ENCODE assay signal across 24 cellular contexts in the genomic region with DNA sequence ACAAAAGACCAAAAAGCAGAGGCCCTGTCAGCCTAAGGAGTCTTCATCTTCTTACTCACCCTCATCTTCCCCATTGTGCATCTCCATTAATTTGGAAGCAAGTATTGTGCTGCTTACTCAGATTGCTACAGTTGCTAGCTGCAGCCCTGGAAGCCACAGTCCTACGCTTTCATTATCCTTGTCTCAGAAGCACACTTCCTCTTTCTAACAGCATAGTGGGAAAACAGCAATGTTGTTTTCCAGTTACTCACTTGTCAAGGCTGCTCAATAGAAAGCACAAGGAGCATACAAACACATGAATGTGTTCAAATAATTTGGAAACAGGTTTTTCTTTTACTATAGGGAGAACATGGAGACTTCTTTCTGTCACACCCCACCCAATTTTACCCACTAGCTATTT.
DNase-seq lines count a peak whose midpoint lies in the region; ATAC-seq, FAIRE-seq and TF ChIP-seq lines count a peak whose summit lies in the region.
"Had no signal": no experiment of that assay in that cellular context is flagged by ENCODE, and none has a peak within 500 bp of the region (broad histone marks: within the 10 kb centered on the region; RNA-seq: fewer than 3 reads in every experiment).

No MANE protein-coding gene starts in this region.

- no peak overlapping the region for H2AFZ ChIP-seq in K562 (ENCODE audit: low read depth, low read length)

- ATAC-seq in K562 = no peak
- ATAC-seq: A549, PC-3 had no signal

- no TSS peak for BruUV-seq in K562 (replicated peaks; lab: Mats Ljungman, UMichigan)

- H3K4me3 ChIP-seq in K562 = no peak overlapping the region
- no peak overlapping the region for H3K4me3 ChIP-seq in transverse colon
- H3K4me3 ChIP-seq: A549 had no signal

- H3K36me3 ChIP-seq in K562 (ENCODE audit: control insufficient read depth, insufficient read depth, low read length) = no peaks in the 10 kb centered on the region
- no peaks in the 10 kb centered on the region for H3K36me3 ChIP-seq in transverse colon
- H3K36me3 ChIP-seq: BE2C had no signal

- no peaks in the 10 kb centered on the region for H3K79me2 ChIP-seq in K562 (ENCODE audit: control insufficient read depth, insufficient read depth, low read length)

- H3K9me3 ChIP-seq in K562 (replicated peaks; ENCODE audit: control insufficient read depth, insufficient read depth, low read depth, low read length) = no peaks in the 10 kb centered on the region; the same call in 1 of the 2 replicates
- H3K9me3 ChIP-seq in transverse colon = no peaks in the 10 kb centered on the region
- H3K9me3 ChIP-seq: A549, BE2C had no signal

- CTCF ChIA-PET in K562 (lab: Yijun Ruan, JAX; ENCODE audit: low intra/inter-chr PET ratio) = no interaction called here
- CTCF ChIA-PET in RWPE1 (lab: Yijun Ruan, JAX) = no interaction called here

- POLR2A ChIA-PET in K562 (lab: Yijun Ruan, JAX) (no interaction called here), RWPE1 (lab: Yijun Ruan, JAX; ENCODE audit: low non-redundant PET) (no interaction called here)

- WGBS in K562 (ENCODE audit: insufficient coverage, low coverage, missing lambda C conversion rate) = 6% methylated on average over 1 of the region's 1 CpG
- WGBS in transverse colon (ENCODE audit: low coverage in 1 of 2), 2 donors = 67 to 81% methylated on average over 1 of the region's 1 CpG

- TF ChIP-seq RAD21 in K562 (CRISPR knock-in tag; conservative IDR thresholded peaks at IDR 0.05 in 1 of 2, IDR thresholded peaks at IDR 0.05 in 1 of 2) = no peak

- DNase-seq in GM12891 (ENCODE audit: insufficient read length, low spot score) (no peak), MV-4-11 (lab: John Stamatoyannopoulos, UW) (peak; percentile 87), K562 (ENCODE audit: extremely low read depth in 1 of 4, low spot score in 3 of 4) (no peak), transverse colon (no peak), cerebellar nuclear complex (lab: John Stamatoyannopoulos, UW) (no peak), superior temporal gyrus (ENCODE audit: extremely low spot score) (no peak), RWPE1 (ENCODE audit: low spot score) (no peak)
- DNase-seq: BE2C; CD4-positive, alpha-beta T cell; COR-L47; DMS79 treated with DMSO at 0.1 percent for 48 hours; IMR-90; Karpas-422; NCI-H1105 treated with DMSO at 0.1 percent for 48 hours; NCI-H2081; NCI-H2171; NCI-H345; NCI-H524; NCI-H774; NK-92 treated with Interleukin-12 subunit alpha and Interleukin-12 subunit beta, amount 100 ng/mL, for 24 hours; SHP77 had no signal

- no peaks in the 10 kb centered on the region for H4K20me1 ChIP-seq in K562 (replicated peaks; ENCODE audit: control insufficient read depth, insufficient read depth, low read length)

- TF ChIP-seq EP300 in K562 (IDR thresholded peaks at IDR 0.05; ENCODE audit: low read length) = no peak
- TF ChIP-seq EP300 in transverse colon (IDR thresholded peaks at IDR 0.05; ENCODE audit: low read depth) = no peak

- no peak overlapping the region for H3K27ac ChIP-seq in K562 (ENCODE audit: extremely low read depth, low read depth, low read length)
- H3K27ac ChIP-seq in transverse colon = peak overlapping the region in 3 of 4 donors; percentile 38 to 68 (median 48)
- H3K27ac ChIP-seq in RWPE1 = no peak overlapping the region
- H3K27ac ChIP-seq: A549 had no signal

- H3K4me1 ChIP-seq in K562 (replicated peaks in 1 of 2; ENCODE audit: control insufficient read depth in 2 of 2, insufficient read depth in 2 of 2, low read length in 2 of 2) (no peaks in the 10 kb centered on the region; a peak in 1 of 5 replicates), transverse colon (peaks cover 0 to 16% (median 8%) of the 10 kb centered on the region in 4 donors)
- H3K4me1 ChIP-seq: A549, BE2C had no signal

- in situ Hi-C loops in K562 (cut with MboI) = no loop called here
- in situ Hi-C loops in transverse colon (cut with MboI; ENCODE audit: low pct_ligation_motif_present in 1 of 4, low pct_unique_long_range_greater_than_20kb in 1 of 4, low sequenced_read_pairs in 3 of 4) = no loop called here

- FAIRE-seq in GM12891 (lab: Jason Lieb, UNC) = no peak
- FAIRE-seq in K562 (lab: Jason Lieb, UNC) = no peak
- FAIRE-seq: A549, GM18507 had no signal

- no peak overlapping the region for H3K9ac ChIP-seq in K562 (ENCODE audit: insufficient read depth in 1 of 2, low read depth in 2 of 2, low read length in 2 of 2)

- H3K27me3 ChIP-seq in K562 (ENCODE audit: control insufficient read depth in 2 of 2, insufficient read depth in 2 of 2, low read length in 2 of 2) (no peaks in the 10 kb centered on the region), transverse colon (no peaks in the 10 kb centered on the region)
- H3K27me3 ChIP-seq: BE2C had no signal

- no peak overlapping the region for H3K4me2 ChIP-seq in K562 (ENCODE audit: insufficient read depth, low read length)
- H3K4me2 ChIP-seq: A549 had no signal

- intact Hi-C loops in K562 (cut with micrococcal nuclease) (no loop called here), transverse colon (cut with DNase I; ENCODE audit: low total_unique reads) (no loop called here)

- TF ChIP-seq POLR2A in GM12891 (IDR thresholded peaks at IDR 0.05; ENCODE audit: low read depth, low read length) (no peak), K562 (conservative IDR thresholded peaks at IDR 0.05) (no peak), transverse colon (IDR thresholded peaks at IDR 0.05) (no peak)

- TF ChIP-seq CTCF in K562 (IDR thresholded peaks at IDR 0.05 in 2 of 3, conservative IDR thresholded peaks at IDR 0.05 in 1 of 3; ENCODE audit: insufficient read depth in 2 of 3, low read depth in 1 of 3, low read length in 3 of 3) (no peak), transverse colon (IDR thresholded peaks at IDR 0.05) (no peak), RWPE1 (conservative IDR thresholded peaks at IDR 0.05; ENCODE audit: low read depth) (no peak)

- no peaks in the 10 kb centered on the region for H3K9me1 ChIP-seq in K562 (ENCODE audit: control insufficient read depth, insufficient read depth, low read length)

TF ChIP-seq in GM12891, 5 proteins besides CTCF, POLR2A, EP300 and RAD21:
- TF ChIP-seq POLR2AphosphoS5 (IDR thresholded peaks at IDR 0.05; ENCODE audit: low read depth, low read length) (no peak), TAF1 (IDR thresholded peaks at IDR 0.05; ENCODE audit: low read depth, low read length) (no peak), PAX5 (IDR thresholded peaks at IDR 0.05; ENCODE audit: insufficient read depth, low read length, severe bottlenecking) (no peak), SPI1 (IDR thresholded peaks at IDR 0.05; ENCODE audit: low read depth, low read length) (peak; percentile 33; the same call in 1 of the 2 replicates), POU2F2 (IDR thresholded peaks at IDR 0.05; ENCODE audit: low read depth, low read length) (no peak)
TF ChIP-seq in GM12891: peak in this region for 1.

TF ChIP-seq in K562, 482 proteins besides CTCF, POLR2A, EP300 and RAD21:
- TF ChIP-seq SPI1 (IDR thresholded peaks at IDR 0.05; ENCODE audit: borderline replicate concordance, low read depth, low read length) (peak; percentile 75; the same call in 1 of the 2 replicates), CBFB (CRISPR knock-in tag; IDR thresholded peaks at IDR 0.05) (no peak)

Comparison
In these comparisons a context has a peak if more than half of its experiments do, and no peak if none do; other contexts are left out.
1. H3K27ac ChIP-seq: peak in transverse colon (3 of 4); none in K562 (single experiment) and RWPE1 (single experiment).